1 cellular context compared by ENCODE assay signal in the genomic region with DNA sequence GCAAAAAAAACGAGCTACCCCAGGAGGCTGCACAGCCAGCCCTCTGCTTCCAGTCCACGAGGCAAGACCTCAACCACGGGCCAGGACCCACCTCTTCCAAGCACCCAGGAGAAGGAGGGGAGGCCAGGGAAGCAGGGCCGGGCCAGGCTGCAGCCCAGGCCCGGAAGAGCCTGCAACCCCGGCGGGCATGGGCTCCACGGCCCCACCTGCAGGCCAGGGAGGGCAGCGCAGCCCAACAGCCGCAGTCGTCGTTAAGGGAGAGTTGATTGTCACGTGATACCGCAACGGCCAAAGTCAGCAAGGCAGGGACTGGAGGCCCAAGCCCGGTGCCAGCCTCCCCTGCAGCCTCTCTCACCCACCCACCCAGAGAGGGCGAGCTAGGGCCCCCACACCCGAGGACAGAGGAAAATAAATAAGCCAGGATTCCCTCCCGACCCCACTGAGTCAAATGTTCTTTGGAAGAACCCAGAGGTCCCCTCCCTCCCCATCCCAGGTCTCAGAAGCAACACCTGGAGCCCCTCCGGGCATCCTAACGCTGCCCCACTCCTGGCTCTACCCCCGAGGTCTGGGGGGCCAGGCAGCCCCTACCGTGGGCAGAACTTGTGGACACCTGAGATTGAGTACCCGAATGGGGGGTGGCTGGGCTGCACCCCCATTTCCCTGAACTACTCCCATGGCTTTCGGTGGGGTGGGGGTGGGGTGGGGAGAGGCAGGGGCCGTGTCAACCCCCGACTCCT.
A peak's percentile ranks its signal among the peaks of the same experiment; 100 is the strongest.
TF ChIP-seq lines count a peak whose summit lies in the region.

No MANE protein-coding gene starts in this region.

TF ChIP-seq in K562, 482 proteins besides CTCF, POLR2A, EP300 and RAD21 (continued from another document):
- no peak for TF ChIP-seq LCOR (CRISPR knock-in tag; IDR thresholded peaks at IDR 0.05)
- TF ChIP-seq NFE2L1 (tag; IDR thresholded peaks at IDR 0.05; ENCODE audit: borderline replicate concordance, low read depth), result no peak
- TF ChIP-seq FIP1L1 (IDR thresholded peaks at IDR 0.05; ENCODE audit: low read depth, low read length, poor library complexity, severe bottlenecking), result peak; percentile 70
- TF ChIP-seq, protein P1, sequence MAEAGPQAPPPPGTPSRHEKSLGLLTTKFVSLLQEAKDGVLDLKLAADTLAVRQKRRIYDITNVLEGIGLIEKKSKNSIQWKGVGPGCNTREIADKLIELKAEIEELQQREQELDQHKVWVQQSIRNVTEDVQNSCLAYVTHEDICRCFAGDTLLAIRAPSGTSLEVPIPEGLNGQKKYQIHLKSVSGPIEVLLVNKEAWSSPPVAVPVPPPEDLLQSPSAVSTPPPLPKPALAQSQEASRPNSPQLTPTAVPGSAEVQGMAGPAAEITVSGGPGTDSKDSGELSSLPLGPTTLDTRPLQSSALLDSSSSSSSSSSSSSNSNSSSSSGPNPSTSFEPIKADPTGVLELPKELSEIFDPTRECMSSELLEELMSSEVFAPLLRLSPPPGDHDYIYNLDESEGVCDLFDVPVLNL (CRISPR knock-in tag; IDR thresholded peaks at IDR 0.05; ENCODE audit: low read depth), result no peak
- no peak for TF ChIP-seq KLF1 (tag; IDR thresholded peaks at IDR 0.05)
- peak; percentile 58; the same call in 1 of the 2 replicates for TF ChIP-seq ELF2 (CRISPR knock-in tag; IDR thresholded peaks at IDR 0.05)
- no peak for TF ChIP-seq KDM5B (IDR thresholded peaks at IDR 0.05; ENCODE audit: insufficient replicate concordance, low read depth, low read length)
- TF ChIP-seq RBM17 (IDR thresholded peaks at IDR 0.05; ENCODE audit: borderline replicate concordance, low read depth, low read length), result no peak
- TF ChIP-seq MYBL2 (IDR thresholded peaks at IDR 0.05; ENCODE audit: low read depth), result no peak
- no peak for TF ChIP-seq MYBL2 (CRISPR knock-in tag; IDR thresholded peaks at IDR 0.05; ENCODE audit: borderline replicate concordance)
- TF ChIP-seq, protein P2, sequence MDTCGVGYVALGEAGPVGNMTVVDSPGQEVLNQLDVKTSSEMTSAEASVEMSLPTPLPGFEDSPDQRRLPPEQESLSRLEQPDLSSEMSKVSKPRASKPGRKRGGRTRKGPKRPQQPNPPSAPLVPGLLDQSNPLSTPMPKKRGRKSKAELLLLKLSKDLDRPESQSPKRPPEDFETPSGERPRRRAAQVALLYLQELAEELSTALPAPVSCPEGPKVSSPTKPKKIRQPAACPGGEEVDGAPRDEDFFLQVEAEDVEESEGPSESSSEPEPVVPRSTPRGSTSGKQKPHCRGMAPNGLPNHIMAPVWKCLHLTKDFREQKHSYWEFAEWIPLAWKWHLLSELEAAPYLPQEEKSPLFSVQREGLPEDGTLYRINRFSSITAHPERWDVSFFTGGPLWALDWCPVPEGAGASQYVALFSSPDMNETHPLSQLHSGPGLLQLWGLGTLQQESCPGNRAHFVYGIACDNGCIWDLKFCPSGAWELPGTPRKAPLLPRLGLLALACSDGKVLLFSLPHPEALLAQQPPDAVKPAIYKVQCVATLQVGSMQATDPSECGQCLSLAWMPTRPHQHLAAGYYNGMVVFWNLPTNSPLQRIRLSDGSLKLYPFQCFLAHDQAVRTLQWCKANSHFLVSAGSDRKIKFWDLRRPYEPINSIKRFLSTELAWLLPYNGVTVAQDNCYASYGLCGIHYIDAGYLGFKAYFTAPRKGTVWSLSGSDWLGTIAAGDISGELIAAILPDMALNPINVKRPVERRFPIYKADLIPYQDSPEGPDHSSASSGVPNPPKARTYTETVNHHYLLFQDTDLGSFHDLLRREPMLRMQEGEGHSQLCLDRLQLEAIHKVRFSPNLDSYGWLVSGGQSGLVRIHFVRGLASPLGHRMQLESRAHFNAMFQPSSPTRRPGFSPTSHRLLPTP (IDR thresholded peaks at IDR 0.05; ENCODE audit: borderline replicate concordance, extremely low read depth, insufficient read length), result no peak
- no peak for TF ChIP-seq ARHGAP35 (IDR thresholded peaks at IDR 0.05; ENCODE audit: partially characterized antibody)
- TF ChIP-seq, protein P3, sequence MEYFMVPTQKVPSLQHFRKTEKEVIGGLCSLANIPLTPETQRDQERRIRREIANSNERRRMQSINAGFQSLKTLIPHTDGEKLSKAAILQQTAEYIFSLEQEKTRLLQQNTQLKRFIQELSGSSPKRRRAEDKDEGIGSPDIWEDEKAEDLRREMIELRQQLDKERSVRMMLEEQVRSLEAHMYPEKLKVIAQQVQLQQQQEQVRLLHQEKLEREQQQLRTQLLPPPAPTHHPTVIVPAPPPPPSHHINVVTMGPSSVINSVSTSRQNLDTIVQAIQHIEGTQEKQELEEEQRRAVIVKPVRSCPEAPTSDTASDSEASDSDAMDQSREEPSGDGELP (CRISPR knock-in tag; IDR thresholded peaks at IDR 0.05; ENCODE audit: borderline replicate concordance), result peak; percentile 75; the same call in 1 of the 2 replicates
- TF ChIP-seq KAT2B (IDR thresholded peaks at IDR 0.05; ENCODE audit: low read depth, low read length), result no peak
- peak; percentile 18 for TF ChIP-seq TBP (optimal IDR thresholded peaks at IDR 0.05; ENCODE audit: low read depth, low read length)
- TF ChIP-seq EGR1 (conservative IDR thresholded peaks at IDR 0.05), result no peak; the same call in 1 of the 2 replicates
- no peak for TF ChIP-seq STAT5A (IDR thresholded peaks at IDR 0.05; ENCODE audit: borderline replicate concordance, low read length)
- no peak for TF ChIP-seq HEY1 (CRISPR knock-in tag; IDR thresholded peaks at IDR 0.05; ENCODE audit: borderline replicate concordance)
- TF ChIP-seq, protein P4, sequence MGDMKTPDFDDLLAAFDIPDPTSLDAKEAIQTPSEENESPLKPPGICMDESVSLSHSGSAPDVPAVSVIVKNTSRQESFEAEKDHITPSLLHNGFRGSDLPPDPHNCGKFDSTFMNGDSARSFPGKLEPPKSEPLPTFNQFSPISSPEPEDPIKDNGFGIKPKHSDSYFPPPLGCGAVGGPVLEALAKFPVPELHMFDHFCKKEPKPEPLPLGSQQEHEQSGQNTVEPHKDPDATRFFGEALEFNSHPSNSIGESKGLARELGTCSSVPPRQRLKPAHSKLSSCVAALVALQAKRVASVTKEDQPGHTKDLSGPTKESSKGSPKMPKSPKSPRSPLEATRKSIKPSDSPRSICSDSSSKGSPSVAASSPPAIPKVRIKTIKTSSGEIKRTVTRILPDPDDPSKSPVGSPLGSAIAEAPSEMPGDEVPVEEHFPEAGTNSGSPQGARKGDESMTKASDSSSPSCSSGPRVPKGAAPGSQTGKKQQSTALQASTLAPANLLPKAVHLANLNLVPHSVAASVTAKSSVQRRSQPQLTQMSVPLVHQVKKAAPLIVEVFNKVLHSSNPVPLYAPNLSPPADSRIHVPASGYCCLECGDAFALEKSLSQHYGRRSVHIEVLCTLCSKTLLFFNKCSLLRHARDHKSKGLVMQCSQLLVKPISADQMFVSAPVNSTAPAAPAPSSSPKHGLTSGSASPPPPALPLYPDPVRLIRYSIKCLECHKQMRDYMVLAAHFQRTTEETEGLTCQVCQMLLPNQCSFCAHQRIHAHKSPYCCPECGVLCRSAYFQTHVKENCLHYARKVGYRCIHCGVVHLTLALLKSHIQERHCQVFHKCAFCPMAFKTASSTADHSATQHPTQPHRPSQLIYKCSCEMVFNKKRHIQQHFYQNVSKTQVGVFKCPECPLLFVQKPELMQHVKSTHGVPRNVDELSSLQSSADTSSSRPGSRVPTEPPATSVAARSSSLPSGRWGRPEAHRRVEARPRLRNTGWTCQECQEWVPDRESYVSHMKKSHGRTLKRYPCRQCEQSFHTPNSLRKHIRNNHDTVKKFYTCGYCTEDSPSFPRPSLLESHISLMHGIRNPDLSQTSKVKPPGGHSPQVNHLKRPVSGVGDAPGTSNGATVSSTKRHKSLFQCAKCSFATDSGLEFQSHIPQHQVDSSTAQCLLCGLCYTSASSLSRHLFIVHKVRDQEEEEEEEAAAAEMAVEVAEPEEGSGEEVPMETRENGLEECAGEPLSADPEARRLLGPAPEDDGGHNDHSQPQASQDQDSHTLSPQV (IDR thresholded peaks at IDR 0.05), result peak; percentile 81
- TF ChIP-seq HSF4 (CRISPR knock-in tag; IDR thresholded peaks at IDR 0.05; ENCODE audit: borderline replicate concordance), result no peak
- no peak for TF ChIP-seq BRD9 (IDR thresholded peaks at IDR 0.05; ENCODE audit: low read depth, partially characterized antibody)
- peak; percentile 96 for TF ChIP-seq BHLHE40 (IDR thresholded peaks at IDR 0.05; ENCODE audit: low read length)
- TF ChIP-seq PHF21A (IDR thresholded peaks at IDR 0.05; ENCODE audit: borderline replicate concordance, low read depth), result peak; percentile 64; the same call in 1 of the 2 replicates
- TF ChIP-seq, protein P5, sequence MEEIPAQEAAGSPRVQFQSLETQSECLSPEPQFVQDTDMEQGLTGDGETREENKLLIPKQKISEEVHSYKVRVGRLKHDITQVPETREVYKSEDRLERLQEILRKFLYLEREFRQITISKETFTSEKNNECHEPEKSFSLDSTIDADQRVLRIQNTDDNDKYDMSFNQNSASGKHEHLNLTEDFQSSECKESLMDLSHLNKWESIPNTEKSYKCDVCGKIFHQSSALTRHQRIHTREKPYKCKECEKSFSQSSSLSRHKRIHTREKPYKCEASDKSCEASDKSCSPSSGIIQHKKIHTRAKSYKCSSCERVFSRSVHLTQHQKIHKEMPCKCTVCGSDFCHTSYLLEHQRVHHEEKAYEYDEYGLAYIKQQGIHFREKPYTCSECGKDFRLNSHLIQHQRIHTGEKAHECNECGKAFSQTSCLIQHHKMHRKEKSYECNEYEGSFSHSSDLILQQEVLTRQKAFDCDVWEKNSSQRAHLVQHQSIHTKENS (CRISPR knock-in tag; IDR thresholded peaks at IDR 0.05), result no peak
- no peak for TF ChIP-seq RBM14 (IDR thresholded peaks at IDR 0.05; ENCODE audit: borderline replicate concordance, insufficient read depth, low read depth, low read length)
- TF ChIP-seq RBM34 (IDR thresholded peaks at IDR 0.05; ENCODE audit: borderline replicate concordance, insufficient read depth, low read length), result no peak
- no peak for TF ChIP-seq PML (IDR thresholded peaks at IDR 0.05; ENCODE audit: low read length)
- no peak for TF ChIP-seq ZNF77 (CRISPR knock-in tag; IDR thresholded peaks at IDR 0.05)
- TF ChIP-seq NR3C1 (CRISPR knock-in tag; IDR thresholded peaks at IDR 0.05), result no peak
- TF ChIP-seq, protein P6, sequence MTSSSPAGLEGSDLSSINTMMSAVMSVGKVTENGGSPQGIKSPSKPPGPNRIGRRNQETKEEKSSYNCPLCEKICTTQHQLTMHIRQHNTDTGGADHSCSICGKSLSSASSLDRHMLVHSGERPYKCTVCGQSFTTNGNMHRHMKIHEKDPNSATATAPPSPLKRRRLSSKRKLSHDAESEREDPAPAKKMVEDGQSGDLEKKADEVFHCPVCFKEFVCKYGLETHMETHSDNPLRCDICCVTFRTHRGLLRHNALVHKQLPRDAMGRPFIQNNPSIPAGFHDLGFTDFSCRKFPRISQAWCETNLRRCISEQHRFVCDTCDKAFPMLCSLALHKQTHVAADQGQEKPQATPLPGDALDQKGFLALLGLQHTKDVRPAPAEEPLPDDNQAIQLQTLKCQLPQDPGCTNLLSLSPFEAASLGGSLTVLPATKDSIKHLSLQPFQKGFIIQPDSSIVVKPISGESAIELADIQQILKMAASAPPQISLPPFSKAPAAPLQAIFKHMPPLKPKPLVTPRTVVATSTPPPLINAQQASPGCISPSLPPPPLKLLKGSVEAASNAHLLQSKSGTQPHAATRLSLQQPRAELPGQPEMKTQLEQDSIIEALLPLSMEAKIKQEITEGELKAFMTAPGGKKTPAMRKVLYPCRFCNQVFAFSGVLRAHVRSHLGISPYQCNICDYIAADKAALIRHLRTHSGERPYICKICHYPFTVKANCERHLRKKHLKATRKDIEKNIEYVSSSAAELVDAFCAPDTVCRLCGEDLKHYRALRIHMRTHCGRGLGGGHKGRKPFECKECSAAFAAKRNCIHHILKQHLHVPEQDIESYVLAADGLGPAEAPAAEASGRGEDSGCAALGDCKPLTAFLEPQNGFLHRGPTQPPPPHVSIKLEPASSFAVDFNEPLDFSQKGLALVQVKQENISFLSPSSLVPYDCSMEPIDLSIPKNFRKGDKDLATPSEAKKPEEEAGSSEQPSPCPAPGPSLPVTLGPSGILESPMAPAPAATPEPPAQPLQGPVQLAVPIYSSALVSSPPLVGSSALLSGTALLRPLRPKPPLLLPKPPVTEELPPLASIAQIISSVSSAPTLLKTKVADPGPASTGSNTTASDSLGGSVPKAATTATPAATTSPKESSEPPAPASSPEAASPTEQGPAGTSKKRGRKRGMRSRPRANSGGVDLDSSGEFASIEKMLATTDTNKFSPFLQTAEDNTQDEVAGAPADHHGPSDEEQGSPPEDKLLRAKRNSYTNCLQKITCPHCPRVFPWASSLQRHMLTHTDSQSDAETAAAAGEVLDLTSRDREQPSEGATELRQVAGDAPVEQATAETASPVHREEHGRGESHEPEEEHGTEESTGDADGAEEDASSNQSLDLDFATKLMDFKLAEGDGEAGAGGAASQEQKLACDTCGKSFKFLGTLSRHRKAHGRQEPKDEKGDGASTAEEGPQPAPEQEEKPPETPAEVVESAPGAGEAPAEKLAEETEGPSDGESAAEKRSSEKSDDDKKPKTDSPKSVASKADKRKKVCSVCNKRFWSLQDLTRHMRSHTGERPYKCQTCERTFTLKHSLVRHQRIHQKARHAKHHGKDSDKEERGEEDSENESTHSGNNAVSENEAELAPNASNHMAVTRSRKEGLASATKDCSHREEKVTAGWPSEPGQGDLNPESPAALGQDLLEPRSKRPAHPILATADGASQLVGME (CRISPR knock-in tag; IDR thresholded peaks at IDR 0.05), result 0 out of 2 replicates have a peak, but pooled peaks have one; percentile 76
- TF ChIP-seq ATF1 (CRISPR knock-in tag; IDR thresholded peaks at IDR 0.05), result no peak
- peak; percentile 24; the same call in 1 of the 2 replicates for TF ChIP-seq ATF1 (tag; IDR thresholded peaks at IDR 0.05)
- TF ChIP-seq, protein P7, sequence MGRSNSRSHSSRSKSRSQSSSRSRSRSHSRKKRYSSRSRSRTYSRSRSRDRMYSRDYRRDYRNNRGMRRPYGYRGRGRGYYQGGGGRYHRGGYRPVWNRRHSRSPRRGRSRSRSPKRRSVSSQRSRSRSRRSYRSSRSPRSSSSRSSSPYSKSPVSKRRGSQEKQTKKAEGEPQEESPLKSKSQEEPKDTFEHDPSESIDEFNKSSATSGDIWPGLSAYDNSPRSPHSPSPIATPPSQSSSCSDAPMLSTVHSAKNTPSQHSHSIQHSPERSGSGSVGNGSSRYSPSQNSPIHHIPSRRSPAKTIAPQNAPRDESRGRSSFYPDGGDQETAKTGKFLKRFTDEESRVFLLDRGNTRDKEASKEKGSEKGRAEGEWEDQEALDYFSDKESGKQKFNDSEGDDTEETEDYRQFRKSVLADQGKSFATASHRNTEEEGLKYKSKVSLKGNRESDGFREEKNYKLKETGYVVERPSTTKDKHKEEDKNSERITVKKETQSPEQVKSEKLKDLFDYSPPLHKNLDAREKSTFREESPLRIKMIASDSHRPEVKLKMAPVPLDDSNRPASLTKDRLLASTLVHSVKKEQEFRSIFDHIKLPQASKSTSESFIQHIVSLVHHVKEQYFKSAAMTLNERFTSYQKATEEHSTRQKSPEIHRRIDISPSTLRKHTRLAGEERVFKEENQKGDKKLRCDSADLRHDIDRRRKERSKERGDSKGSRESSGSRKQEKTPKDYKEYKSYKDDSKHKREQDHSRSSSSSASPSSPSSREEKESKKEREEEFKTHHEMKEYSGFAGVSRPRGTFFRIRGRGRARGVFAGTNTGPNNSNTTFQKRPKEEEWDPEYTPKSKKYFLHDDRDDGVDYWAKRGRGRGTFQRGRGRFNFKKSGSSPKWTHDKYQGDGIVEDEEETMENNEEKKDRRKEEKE (IDR thresholded peaks at IDR 0.05; ENCODE audit: borderline replicate concordance in 1 of 2, control insufficient read depth in 1 of 2, low read depth in 2 of 2, low read length in 1 of 2), result no peak
- TF ChIP-seq FOXK1 (CRISPR knock-in tag; IDR thresholded peaks at IDR 0.05; ENCODE audit: borderline replicate concordance), result no peak
